In the genomic region with DNA sequence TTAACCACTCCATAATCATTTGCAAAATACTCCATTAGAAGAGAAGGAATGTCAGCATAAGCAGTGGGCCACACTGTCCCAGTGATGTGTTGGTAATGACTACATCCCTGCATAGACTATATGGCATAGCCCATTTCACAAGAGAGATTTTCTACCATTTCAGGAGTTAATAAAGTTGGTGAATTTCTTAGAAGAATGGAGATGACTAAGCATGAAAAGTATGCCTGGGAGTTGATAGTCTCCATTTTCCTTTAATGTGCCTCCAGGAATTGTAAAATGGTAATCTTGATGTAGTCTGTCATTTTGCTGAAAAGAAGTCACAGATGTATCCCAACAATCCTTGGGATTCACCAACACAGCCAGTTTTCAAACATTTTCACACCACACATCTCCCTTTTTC, we compare ENCODE assay signal across 17 cellular contexts.
"Had no signal": no experiment of that assay in that cellular context is flagged by ENCODE, and none has a peak within 500 bp of the region (broad histone marks: within the 10 kb centered on the region; RNA-seq: fewer than 3 reads in every experiment).

No MANE protein-coding gene starts in this region.

- H3K4me3 Mint-ChIP-seq: activated CD8-positive, alpha-beta memory T cell treated with anti-CD3 and anti-CD28 coated beads, Interleukin-2, amount 10 ng/mL, durations not matched to agents 7 days and 5 days; activated naive CD8-positive, alpha-beta T cell treated with anti-CD3 and anti-CD28 coated beads, Interleukin-2, amount 10 ng/mL, durations not matched to agents 7 days and 5 days; activated T-cell treated with anti-CD3 and anti-CD28 coated beads, Interleukin-2, amount 50 U/mL, for 4 hours; natural killer cell had no signal

- DNase-seq: activated CD4-positive, alpha-beta T cell treated with anti-CD3 and anti-CD28 coated beads for 1 hour; activated CD4-positive, alpha-beta T cell treated with anti-CD3 and anti-CD28 coated beads, Interleukin-2, amount 50 U/mL, for 48 hours; activated CD8-positive, alpha-beta memory T cell treated with anti-CD3 and anti-CD28 coated beads, Interleukin-2, amount 10 ng/mL, durations not matched to agents 7 days and 5 days; activated effector memory CD4-positive, alpha-beta T cell treated with anti-CD3 and anti-CD28 coated beads, Interleukin-2, amount 50 U/mL, for 16 hours; activated naive CD8-positive, alpha-beta T cell treated with anti-CD3 and anti-CD28 coated beads, Interleukin-2, amount 10 ng/mL, durations not matched to agents 7 days and 5 days; activated T-cell treated with anti-CD3 and anti-CD28 coated beads, Interleukin-2, amount 50 U/mL, for 4 hours; caudate nucleus; cortex of kidney; effector memory CD4-positive, alpha-beta T cell; glutamatergic neuron; natural killer cell; stimulated activated CD4-positive, alpha-beta T cell treated with anti-CD3 and anti-CD28 coated beads, Interleukin-12 subunit alpha, Interleukin-12 subunit beta, amount 100 ng/mL, for 4 hours; stimulated activated naive CD4-positive, alpha-beta T cell; substantia nigra had no signal

- H3K4me1 Mint-ChIP-seq: activated CD8-positive, alpha-beta memory T cell treated with anti-CD3 and anti-CD28 coated beads, Interleukin-2, amount 10 ng/mL, durations not matched to agents 7 days and 5 days; activated naive CD8-positive, alpha-beta T cell treated with anti-CD3 and anti-CD28 coated beads, Interleukin-2, amount 10 ng/mL, durations not matched to agents 7 days and 5 days; natural killer cell had no signal

- H3K27ac ChIP-seq: epithelial cell of prostate had no signal

- H3K36me3 Mint-ChIP-seq: activated CD8-positive, alpha-beta memory T cell treated with anti-CD3 and anti-CD28 coated beads, Interleukin-2, amount 10 ng/mL, durations not matched to agents 7 days and 5 days; activated naive CD8-positive, alpha-beta T cell treated with anti-CD3 and anti-CD28 coated beads, Interleukin-2, amount 10 ng/mL, durations not matched to agents 7 days and 5 days had no signal

- H3K27me3 Mint-ChIP-seq: activated CD8-positive, alpha-beta memory T cell treated with anti-CD3 and anti-CD28 coated beads, Interleukin-2, amount 10 ng/mL, durations not matched to agents 7 days and 5 days; activated naive CD8-positive, alpha-beta T cell treated with anti-CD3 and anti-CD28 coated beads, Interleukin-2, amount 10 ng/mL, durations not matched to agents 7 days and 5 days; progenitor cell of endocrine pancreas had no signal

- H3K27ac Mint-ChIP-seq: activated CD8-positive, alpha-beta memory T cell treated with anti-CD3 and anti-CD28 coated beads, Interleukin-2, amount 10 ng/mL, durations not matched to agents 7 days and 5 days; activated naive CD8-positive, alpha-beta T cell treated with anti-CD3 and anti-CD28 coated beads, Interleukin-2, amount 10 ng/mL, durations not matched to agents 7 days and 5 days; natural killer cell; progenitor cell of endocrine pancreas had no signal

- ATAC-seq: activated CD8-positive, alpha-beta memory T cell treated with anti-CD3 and anti-CD28 coated beads, Interleukin-2, amount 10 ng/mL, durations not matched to agents 7 days and 5 days; activated T-cell treated with anti-CD3 and anti-CD28 coated beads, Interleukin-2, amount 50 U/mL, for 4 hours; natural killer cell; sciatic nerve had no signal
